In the genomic region with DNA sequence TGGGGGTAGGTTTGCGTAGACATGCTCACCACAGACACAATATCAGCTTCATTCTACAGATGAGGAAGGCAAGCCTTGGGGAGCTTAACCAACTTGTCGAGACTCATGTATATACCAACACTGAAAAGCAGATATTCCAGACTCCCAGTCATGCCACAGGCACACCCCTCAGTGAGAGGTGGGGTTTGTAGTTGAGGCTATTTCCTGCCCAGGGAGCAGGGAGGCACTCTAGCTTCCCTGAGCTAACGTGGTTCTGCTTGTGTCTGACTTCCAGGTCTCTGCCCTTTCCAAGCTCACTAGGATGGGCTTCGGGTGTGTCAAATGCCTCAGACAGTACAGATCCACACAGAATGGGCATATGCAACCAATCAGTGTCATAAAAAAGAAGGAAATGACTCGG, we compare ENCODE assay signal across 16 cellular contexts.
DNase-seq lines count a peak whose midpoint lies in the region; ATAC-seq, FAIRE-seq and TF ChIP-seq lines count a peak whose summit lies in the region.
"Had no signal": no experiment of that assay in that cellular context is flagged by ENCODE, and none has a peak within 500 bp of the region (broad histone marks: within the 10 kb centered on the region; RNA-seq: fewer than 3 reads in every experiment).

No MANE protein-coding gene starts in this region.

- H3K4me3 Mint-ChIP-seq in activated CD8-positive, alpha-beta memory T cell treated with anti-CD3 and anti-CD28 coated beads, Interleukin-2, amount 10 ng/mL, durations not matched to agents 7 days and 5 days = no peak overlapping the region
- no peak overlapping the region for H3K4me3 Mint-ChIP-seq in astrocyte (ENCODE audit: unreplicated experiment)
- H3K4me3 Mint-ChIP-seq: HFFc6 had no signal

- no peak for ATAC-seq in activated CD8-positive, alpha-beta memory T cell treated with anti-CD3 and anti-CD28 coated beads, Interleukin-2, amount 10 ng/mL, durations not matched to agents 7 days and 5 days
- no peak for ATAC-seq in HG02852 (IDR thresholded peaks at IDR 0.05; ENCODE audit: unreplicated experiment)

- H3K4me3 ChIP-seq in astrocyte (ENCODE audit: insufficient read depth, low read depth, low read length) (no peak overlapping the region), keratinocyte (ENCODE audit: control insufficient read depth in 2 of 3, extremely low read depth in 1 of 3, insufficient read depth in 2 of 3, low read depth in 1 of 3, low read length in 3 of 3) (no peak overlapping the region)
- H3K4me3 ChIP-seq: SJCRH30 had no signal

- H3K79me2 ChIP-seq in astrocyte (ENCODE audit: insufficient read depth, low read length) (no peaks in the 10 kb centered on the region), keratinocyte (ENCODE audit: control insufficient read depth, insufficient read depth, low read length) (no peaks in the 10 kb centered on the region)

- H3K27me3 Mint-ChIP-seq in activated CD8-positive, alpha-beta memory T cell treated with anti-CD3 and anti-CD28 coated beads, Interleukin-2, amount 10 ng/mL, durations not matched to agents 7 days and 5 days = no peaks in the 10 kb centered on the region
- peaks cover 6% of the 10 kb centered on the region for H3K27me3 Mint-ChIP-seq in astrocyte (ENCODE audit: low read depth, unreplicated experiment)

- H3K4me2 ChIP-seq in astrocyte (ENCODE audit: low read length) (no peak overlapping the region), keratinocyte (ENCODE audit: control insufficient read depth, extremely low read depth, insufficient read depth, low read depth, low read length) (no peak overlapping the region)

- no peak for TF ChIP-seq CTCF in astrocyte (IDR thresholded peaks at IDR 0.05; ENCODE audit: insufficient read depth, low read depth, low read length)
- no peak for TF ChIP-seq CTCF in keratinocyte (optimal IDR thresholded peaks at IDR 0.05 in 1 of 3, IDR thresholded peaks at IDR 0.05 in 1 of 3, conservative IDR thresholded peaks at IDR 0.05 in 1 of 3; ENCODE audit: extremely low read depth in 1 of 3, insufficient read depth in 2 of 3, low read length in 3 of 3)

- CTCF ChIA-PET in activated CD8-positive, alpha-beta memory T cell treated with anti-CD3 and anti-CD28 coated beads, Interleukin-2, amount 10 ng/mL, durations not matched to agents 7 days and 5 days (lab: Charles Lee) = interaction anchor here (0.9 kb wide), 1 partner anchor 120 kb away, joined by 3 read pairs; no protein-coding TSS in a partner anchor

- peak overlapping the region; percentile 16 for H3K27ac Mint-ChIP-seq in activated CD8-positive, alpha-beta memory T cell treated with anti-CD3 and anti-CD28 coated beads, Interleukin-2, amount 10 ng/mL, durations not matched to agents 7 days and 5 days
- no peak overlapping the region for H3K27ac Mint-ChIP-seq in astrocyte (ENCODE audit: unreplicated experiment)
- H3K27ac Mint-ChIP-seq: HFFc6 had no signal

- H3K36me3 ChIP-seq in astrocyte (ENCODE audit: insufficient read depth, low read length) (no peaks in the 10 kb centered on the region), keratinocyte (ENCODE audit: control insufficient read depth in 2 of 2, extremely low read depth in 1 of 2, insufficient read depth in 2 of 2, low read length in 2 of 2) (no peaks in the 10 kb centered on the region)
- H3K36me3 ChIP-seq: SJCRH30 had no signal

- H3K27me3 ChIP-seq in astrocyte (ENCODE audit: insufficient read depth, low read length) = no peaks in the 10 kb centered on the region
- no peaks in the 10 kb centered on the region for H3K27me3 ChIP-seq in keratinocyte (ENCODE audit: control insufficient read depth, extremely low read depth, insufficient read depth, low read length)
- H3K27me3 ChIP-seq: SJCRH30 had no signal

- dilution Hi-C loops in keratinocyte (cut with MboI; ENCODE audit: extremely low pct_ligation_motif_present, low sequenced_read_pairs) = no loop called here

- peaks cover 27% of the 10 kb centered on the region for H3K4me1 Mint-ChIP-seq in activated CD8-positive, alpha-beta memory T cell treated with anti-CD3 and anti-CD28 coated beads, Interleukin-2, amount 10 ng/mL, durations not matched to agents 7 days and 5 days
- H3K4me1 Mint-ChIP-seq in astrocyte (ENCODE audit: low read depth, unreplicated experiment) = peaks cover 9% of the 10 kb centered on the region

- peaks cover 4% of the 10 kb centered on the region for H3K9me3 Mint-ChIP-seq in activated CD8-positive, alpha-beta memory T cell treated with anti-CD3 and anti-CD28 coated beads, Interleukin-2, amount 10 ng/mL, durations not matched to agents 7 days and 5 days (ENCODE audit: low read depth)
- H3K9me3 Mint-ChIP-seq in astrocyte (ENCODE audit: unreplicated experiment) = no peaks in the 10 kb centered on the region
- H3K9me3 Mint-ChIP-seq: HFFc6 had no signal

- no peak for DNase-seq in activated CD8-positive, alpha-beta memory T cell treated with anti-CD3 and anti-CD28 coated beads, Interleukin-2, amount 10 ng/mL, durations not matched to agents 7 days and 5 days
- DNase-seq in activated CD8-positive, alpha-beta memory T cell treated with anti-CD3 and anti-CD28 coated beads, Interleukin-2, amount 50 U/mL, for 4 hours = no peak
- DNase-seq in HT1080 (ENCODE audit: low read depth) (peak; percentile 30), astrocyte (ENCODE audit: low read depth) (no peak), keratinocyte (ENCODE audit: low read depth, low spot score) (no peak), medulla oblongata (ENCODE audit: extremely low spot score) (no peak), HuH-7 (ENCODE audit: low spot score) (no peak)
- DNase-seq: DMS 273 treated with DMSO at 0.1 percent for 48 hours, HFFc6, NCI-H1436 treated with DMSO at 0.1 percent for 48 hours, NCI-H2029 treated with DMSO at 0.1 percent for 48 hours, NCI-H748 treated with DMSO at 0.1 percent for 48 hours, SJCRH30 had no signal

- H3K9me3 ChIP-seq in astrocyte (ENCODE audit: insufficient read depth, low read depth, low read length) (peaks cover 3% of the 10 kb centered on the region), keratinocyte (ENCODE audit: control insufficient read depth, low read depth, low read length) (peaks cover 9% of the 10 kb centered on the region)

- no peaks in the 10 kb centered on the region for H3K4me1 ChIP-seq in astrocyte (ENCODE audit: insufficient read depth, low read length)
- peaks cover 15% of the 10 kb centered on the region for H3K4me1 ChIP-seq in keratinocyte (ENCODE audit: control insufficient read depth, extremely low read depth, insufficient read depth, low read length)
- H3K4me1 ChIP-seq: SJCRH30 had no signal

- no peaks in the 10 kb centered on the region for H3K9me1 ChIP-seq in keratinocyte (ENCODE audit: control insufficient read depth, extremely low read depth, insufficient read depth, low read length)

- H2AFZ ChIP-seq in astrocyte (ENCODE audit: low read depth, low read length) = peak overlapping the region; percentile 16
- peak overlapping the region; percentile 58 for H2AFZ ChIP-seq in keratinocyte (ENCODE audit: control insufficient read depth, low read length)

- H3K27ac ChIP-seq in astrocyte (ENCODE audit: low read depth, low read length) (no peak overlapping the region), keratinocyte (ENCODE audit: control insufficient read depth, insufficient read depth, low read length) (no peak overlapping the region)
- H3K27ac ChIP-seq: RWPE1, SJCRH30 had no signal

- H4K20me1 ChIP-seq in astrocyte (ENCODE audit: insufficient read depth, low read length) (no peaks in the 10 kb centered on the region), keratinocyte (ENCODE audit: control insufficient read depth, extremely low read depth, insufficient read depth, low read length) (no peaks in the 10 kb centered on the region)

- H3K9ac ChIP-seq in astrocyte (ENCODE audit: low read length) (no peak overlapping the region), keratinocyte (ENCODE audit: control insufficient read depth, extremely low read depth, insufficient read depth, low read length) (no peak overlapping the region)

- peaks cover 2% of the 10 kb centered on the region for H3K36me3 Mint-ChIP-seq in activated CD8-positive, alpha-beta memory T cell treated with anti-CD3 and anti-CD28 coated beads, Interleukin-2, amount 10 ng/mL, durations not matched to agents 7 days and 5 days
- H3K36me3 Mint-ChIP-seq in astrocyte (ENCODE audit: low read depth, unreplicated experiment) = peaks cover 2% of the 10 kb centered on the region

- FAIRE-seq in astrocyte (lab: Jason Lieb, UNC) (no peak), keratinocyte (lab: Jason Lieb, UNC) (peak; percentile 67)
- FAIRE-seq: H1 had no signal
